8 cellular contexts compared by ENCODE assay signal in genomic region chr20:60057123-60057865, GRCh38.
DNase-seq lines count a peak whose midpoint lies in the region; ATAC-seq and TF ChIP-seq lines count a peak whose summit lies in the region.

No MANE protein-coding gene starts in this region.

- no peaks in the 10 kb centered on the region for H3K9me3 ChIP-seq in Loucy (ENCODE audit: insufficient read depth, low read depth, low read length)
- no peaks in the 10 kb centered on the region for H3K9me3 ChIP-seq in tibial artery

- intact Hi-C loops in Calu3 (cut with micrococcal nuclease; ENCODE audit: unreplicated experiment) = loop anchor here (2.0 to 5.0 kb wide), 3 partner anchors 154 to 1840 kb away; no protein-coding TSS in a partner anchor
- intact Hi-C loops in tibial artery (cut with DNase I; ENCODE audit: low total_unique reads) = no loop called here

- H4K20me1 ChIP-seq in Loucy (ENCODE audit: insufficient read depth, low read length, poor library complexity, severe bottlenecking) = no peaks in the 10 kb centered on the region

- H3K4me2 ChIP-seq in Loucy (ENCODE audit: low read depth, low read length, poor library complexity, severe bottlenecking) = peak overlapping the region; percentile 94

- H3K4me1 ChIP-seq in Loucy (ENCODE audit: insufficient read depth, low read length, poor library complexity, severe bottlenecking) (peaks cover 64% of the 10 kb centered on the region), tibial artery (peaks cover 0 to 14% (median 8%) of the 10 kb centered on the region in 4 donors)

- no TSS peak for BruUV-seq in Calu3 (replicated peaks; lab: Mats Ljungman, UMichigan)

- H3K4me1 Mint-ChIP-seq in Calu3 (ENCODE audit: low read depth, unreplicated experiment) = peaks cover 20% of the 10 kb centered on the region

- H3K36me3 Mint-ChIP-seq in Calu3 (ENCODE audit: insufficient read depth, unreplicated experiment) = no peaks in the 10 kb centered on the region

- H3K9ac ChIP-seq in Loucy (ENCODE audit: low read depth, low read length, poor library complexity, severe bottlenecking) = peak overlapping the region; percentile 99

- H3K36me3 ChIP-seq in Loucy (ENCODE audit: insufficient read depth, low read length) = no peaks in the 10 kb centered on the region
- H3K36me3 ChIP-seq in tibial artery = no peaks in the 10 kb centered on the region

- H3K27ac ChIP-seq in tibial artery = no peak overlapping the region

- peaks cover 76% of the 10 kb centered on the region for H3K27me3 Mint-ChIP-seq in Calu3 (ENCODE audit: unreplicated experiment)

- H3K27me3 ChIP-seq in Loucy (ENCODE audit: insufficient read depth, low read length, poor library complexity, severe bottlenecking) = no peaks in the 10 kb centered on the region
- peaks cover 0 to 36% of the 10 kb centered on the region in 2 donors for H3K27me3 ChIP-seq in tibial artery

- DNase-seq in Calu3 = peak; percentile 67
- peak; percentile 62 for DNase-seq in RPMI7951 (ENCODE audit: low read depth)
- peak; percentile 22 to 29 for DNase-seq in activated T-helper 1 cell treated with anti-CD3 and anti-CD28 coated beads, Interleukin-2, amount 50 U/mL, for 16 hours (ENCODE audit: low read depth in 1 of 2, low spot score in 1 of 2)
- peak; percentile 48 for DNase-seq in fibroblast of the conjunctiva (ENCODE audit: low read depth)
- DNase-seq in nucleus accumbens (lab: John Stamatoyannopoulos, UW) = peak in 45 of 56 donors; percentile 14 to 82 (median 41)
- peak in 1 of 2 donors; percentile 53 for DNase-seq in tibial artery

- no peak overlapping the region for H2AFZ ChIP-seq in Loucy (ENCODE audit: low read length)

- ATAC-seq in GM21528 (IDR thresholded peaks at IDR 0.05; ENCODE audit: low FRiP score, unreplicated experiment) = peak; percentile 67

- TF ChIP-seq CTCF in Calu3 (IDR thresholded peaks at IDR 0.05; ENCODE audit: unreplicated experiment) = peak; percentile 69
- TF ChIP-seq CTCF in Loucy (conservative IDR thresholded peaks at IDR 0.05; ENCODE audit: low read length) = peak; percentile 89
- peak; percentile 73 to 84 for TF ChIP-seq CTCF in tibial artery (IDR thresholded peaks at IDR 0.05)

- peak overlapping the region; percentile 90 for H3K4me3 ChIP-seq in Loucy (ENCODE audit: low read length, poor library complexity, severe bottlenecking)
- H3K4me3 ChIP-seq in tibial artery = no peak overlapping the region

- CTCF ChIA-PET in Calu3 (lab: Charles Lee) = interaction anchor here (0.6 to 1.2 kb wide), 10 partner anchors 12 to 1839 kb away, joined by 3 to 10 read pairs (median 4); no protein-coding TSS in a partner anchor

- H3F3A ChIP-seq in Loucy (ENCODE audit: low read depth) = peaks cover 3% of the 10 kb centered on the region

- peaks cover 61% of the 10 kb centered on the region for H3K79me2 ChIP-seq in Loucy (ENCODE audit: insufficient read depth, low read length)

- no peak overlapping the region for H3K27ac Mint-ChIP-seq in Calu3 (ENCODE audit: unreplicated experiment)

- H3K9me2 ChIP-seq in Loucy (replicated peaks; ENCODE audit: low read depth, low read length) = no peaks in the 10 kb centered on the region

- H3K9me3 Mint-ChIP-seq in Calu3 (ENCODE audit: low read depth, unreplicated experiment) = no peaks in the 10 kb centered on the region

- no peak overlapping the region for H3K4me3 Mint-ChIP-seq in Calu3 (ENCODE audit: low read depth, unreplicated experiment)
